Comparison of ENCODE assay signal across 14 cellular contexts in genomic region chr22:38018938-38019827, GRCh38.
"Had no signal": no experiment of that assay in that cellular context is flagged by ENCODE, and none has a peak within 500 bp of the region (broad histone marks: within the 10 kb centered on the region; RNA-seq: fewer than 3 reads in every experiment).

No MANE protein-coding gene starts in this region.

- H3K27me3 ChIP-seq: heart right ventricle had no signal

- H3K36me3 ChIP-seq: heart right ventricle had no signal

- H3K27ac ChIP-seq: heart right ventricle had no signal

- ATAC-seq: activated naive CD4-positive, alpha-beta T cell treated with anti-CD3 and anti-CD28 coated beads, Interleukin-2, amount 50 U/mL, for 72 hours; activated T-cell treated with anti-CD3 and anti-CD28 coated beads, Interleukin-2, amount 50 U/mL, for 4 hours; heart right ventricle; left lobe of liver; natural killer cell had no signal

- H3K4me3 ChIP-seq: heart right ventricle had no signal

- H3K9me3 Mint-ChIP-seq: activated naive CD4-positive, alpha-beta T cell treated with anti-CD3 and anti-CD28 coated beads, Interleukin-2, amount 50 U/mL, for 72 hours; activated T-cell treated with anti-CD3 and anti-CD28 coated beads, Interleukin-2, amount 50 U/mL, for 4 hours; natural killer cell; type B pancreatic cell had no signal

- H3K27ac Mint-ChIP-seq: type B pancreatic cell had no signal

- H3K36me3 Mint-ChIP-seq: activated naive CD4-positive, alpha-beta T cell treated with anti-CD3 and anti-CD28 coated beads, Interleukin-2, amount 50 U/mL, for 72 hours; natural killer cell; type B pancreatic cell had no signal

- H3K4me3 Mint-ChIP-seq: activated T-cell treated with anti-CD3 and anti-CD28 coated beads, Interleukin-2, amount 50 U/mL, for 4 hours; natural killer cell; type B pancreatic cell had no signal

- H3K27me3 Mint-ChIP-seq: type B pancreatic cell had no signal

- DNase-seq: activated CD4-positive, alpha-beta T cell treated with anti-CD3 and anti-CD28 coated beads for 1 hour; activated CD4-positive, alpha-beta T cell treated with anti-CD3 and anti-CD28 coated beads, Interleukin-2, amount 50 U/mL, for 48 hours; activated effector memory CD4-positive, alpha-beta T cell treated with anti-CD3 and anti-CD28 coated beads, Interleukin-2, amount 50 U/mL, for 16 hours; activated T-cell treated with anti-CD3 and anti-CD28 coated beads, Interleukin-2, amount 50 U/mL, for 4 hours; amniotic stem cell; effector CD4-positive, alpha-beta T cell; heart right ventricle; mammary epithelial cell; natural killer cell; stimulated activated CD4-positive, alpha-beta T cell treated with anti-CD3 and anti-CD28 coated beads, Interleukin-4, amount 100 ng/mL, for 24 hours; SW 1271 had no signal
